In genomic region chr1:179877586-179878265, GRCh38 we compare ENCODE assay signal across 1 cellular context.
TF ChIP-seq lines count a peak whose summit lies in the region.

TSS of gene TOR1AIP2 (minus strand) at chr1:179877803. CDS start at chr1:179852665, 25,138 bp downstream.

TF ChIP-seq in HepG2, 621 proteins besides CTCF, POLR2A, EP300 and RAD21 (continued from another document and continues in another):
- TF ChIP-seq ZBED4 (CRISPR knock-in tag; IDR thresholded peaks at IDR 0.05; ENCODE audit: borderline replicate concordance) (peak; percentile 55), ARID5B (CRISPR knock-in tag; IDR thresholded peaks at IDR 0.05) (no peak; the same call in 1 of the 2 replicates), CSRNP2 (CRISPR knock-in tag; conservative IDR thresholded peaks at IDR 0.05; ENCODE audit: low read depth) (no peak), ZFYVE20 (CRISPR knock-in tag; IDR thresholded peaks at IDR 0.05; ENCODE audit: borderline replicate concordance, low read depth) (no peak), KDM4B (CRISPR knock-in tag; IDR thresholded peaks at IDR 0.05) (no peak), ZNF280B (CRISPR knock-in tag; IDR thresholded peaks at IDR 0.05; ENCODE audit: borderline replicate concordance) (no peak), ELF4 (CRISPR knock-in tag; IDR thresholded peaks at IDR 0.05; ENCODE audit: borderline replicate concordance) (no peak), NFE2 (CRISPR knock-in tag; IDR thresholded peaks at IDR 0.05) (no peak), HNRNPLL (IDR thresholded peaks at IDR 0.05; ENCODE audit: low read depth, low read length, poor library complexity, severe bottlenecking) (no peak), TCF12 (IDR thresholded peaks at IDR 0.05) (no peak), TCF12 (CRISPR knock-in tag; IDR thresholded peaks at IDR 0.05) (no peak), THAP7 (CRISPR knock-in tag; IDR thresholded peaks at IDR 0.05) (0 out of 2 replicates have a peak, but pooled peaks have one; percentile 26), RBM22 (optimal IDR thresholded peaks at IDR 0.05; ENCODE audit: low read length) (no peak), ZBTB7B (CRISPR knock-in tag; IDR thresholded peaks at IDR 0.05) (no peak), BRF2 (CRISPR knock-in tag; IDR thresholded peaks at IDR 0.05) (no peak), ZNF101 (CRISPR knock-in tag; IDR thresholded peaks at IDR 0.05; ENCODE audit: borderline replicate concordance, low read depth) (no peak), SMC3 (IDR thresholded peaks at IDR 0.05; ENCODE audit: low read length) (no peak), ZNF597 (CRISPR knock-in tag; IDR thresholded peaks at IDR 0.05) (no peak), TFE3 (CRISPR knock-in tag; IDR thresholded peaks at IDR 0.05) (no peak), ZMYM4 (CRISPR knock-in tag; IDR thresholded peaks at IDR 0.05) (0 out of 2 replicates have a peak, but pooled peaks have one; percentile 16), ZBTB43 (CRISPR knock-in tag; conservative IDR thresholded peaks at IDR 0.05) (no peak), PREB (CRISPR knock-in tag; IDR thresholded peaks at IDR 0.05) (no peak), ZNF792 (CRISPR knock-in tag; IDR thresholded peaks at IDR 0.05) (peak; percentile 22; the same call in 1 of the 2 replicates), IRF2 (CRISPR knock-in tag; IDR thresholded peaks at IDR 0.05) (peak; percentile 84), ZNF432 (CRISPR knock-in tag; IDR thresholded peaks at IDR 0.05; ENCODE audit: borderline replicate concordance) (no peak), ZNF747 (CRISPR knock-in tag; IDR thresholded peaks at IDR 0.05; ENCODE audit: borderline replicate concordance) (0 out of 2 replicates have a peak, but pooled peaks have one; percentile 32), ZNF337 (CRISPR knock-in tag; IDR thresholded peaks at IDR 0.05; ENCODE audit: borderline replicate concordance, low read depth) (no peak), HNF4G (IDR thresholded peaks at IDR 0.05; ENCODE audit: borderline replicate concordance, low read depth, low read length) (no peak), HNF4G (CRISPR knock-in tag; IDR thresholded peaks at IDR 0.05; ENCODE audit: borderline replicate concordance, low read depth) (no peak), ATF2 (CRISPR knock-in tag; IDR thresholded peaks at IDR 0.05) (no peak), ZNF510 (CRISPR knock-in tag; IDR thresholded peaks at IDR 0.05; ENCODE audit: low read depth) (no peak), ATF7-NPFF (CRISPR knock-in tag; IDR thresholded peaks at IDR 0.05; ENCODE audit: low read depth) (no peak), E2F2 (CRISPR knock-in tag; IDR thresholded peaks at IDR 0.05; ENCODE audit: borderline replicate concordance) (no peak)
